Comparison of ENCODE assay signal across 8 cellular contexts in the genomic region with DNA sequence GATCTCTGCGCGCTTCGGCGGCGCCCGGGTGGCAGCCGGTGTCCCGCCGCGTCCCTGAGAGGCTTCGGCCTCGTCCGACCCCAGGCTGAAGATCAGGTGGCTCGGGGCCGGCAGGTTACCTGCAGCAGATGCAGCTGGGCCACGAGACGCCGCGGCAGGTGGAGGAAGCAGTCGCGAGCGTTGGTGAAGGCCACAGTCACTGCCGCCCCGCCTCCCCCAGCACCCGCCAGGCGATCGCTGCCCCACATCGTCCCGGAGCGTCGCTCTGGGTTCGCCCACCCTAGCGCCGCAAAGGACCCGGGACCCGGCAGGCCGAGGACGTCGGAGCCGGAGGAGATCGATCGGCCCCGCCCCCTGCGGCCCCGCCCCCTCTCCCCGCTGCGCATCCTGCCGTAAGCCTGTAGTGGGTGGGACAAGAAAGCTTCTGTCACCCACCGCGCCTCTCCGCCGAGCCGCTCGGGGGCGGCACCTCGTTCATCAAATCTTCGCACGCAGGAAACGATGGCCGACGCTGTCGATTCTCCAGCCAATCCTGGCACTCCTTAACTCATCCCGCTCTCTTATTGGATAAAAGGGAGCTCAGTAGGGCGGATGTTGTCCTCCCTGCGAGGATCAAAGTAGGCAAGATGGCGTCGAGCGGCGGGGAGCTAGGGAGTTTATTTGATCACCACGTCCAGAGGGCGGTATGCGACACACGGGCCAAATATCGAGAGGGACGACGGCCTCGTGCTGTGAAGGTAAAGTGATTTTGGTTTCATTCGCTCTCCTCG. TPM values are rescaled to one million over a fixed set of nuclear protein-coding genes. Genes with fewer than 3 reads are reported as not detected.
A peak's percentile ranks its signal among the peaks of the same experiment; 100 is the strongest.
DNase-seq lines count a peak whose midpoint lies in the region; ATAC-seq and TF ChIP-seq lines count a peak whose summit lies in the region.

TSS of gene PEX1 (minus strand) at position 333 of the 770 bp plus-strand sequence. CDS start at position 248, 85 bp downstream.
TSS of gene RBM48 (plus strand) at position 608 of the 770 bp plus-strand sequence. CDS start at position 627, 19 bp downstream.

- WGBS in lung, 2 donors = 0% methylated on average over 63 to 79 of the region's 79 CpGs

- DNase-seq in COR-L47 (lab: John Stamatoyannopoulos, UW) (peak; percentile 98), GM20000 (ENCODE audit: low spot score) (peak; percentile 95), HT-29 (ENCODE audit: low spot score) (peak; percentile 99), lung (ENCODE audit: low spot score) (peak; percentile 96)
- peak; percentile 97 for DNase-seq in NK-92 treated with Interleukin-12 subunit alpha and Interleukin-12 subunit beta, amount 100 ng/mL, for 24 hours (lab: John Stamatoyannopoulos, UW)
- DNase-seq in activated CD8-positive, alpha-beta memory T cell treated with anti-CD3 and anti-CD28 coated beads for 24 hours = peak; percentile 94
- DNase-seq in effector CD4-positive, alpha-beta T cell = peak; percentile 91
- DNase-seq in stimulated activated CD4-positive, alpha-beta T cell treated with anti-CD3 and anti-CD28 coated beads, TNF-alpha, amount 100 ng/mL, for 4 hours (ENCODE audit: low read depth in 3 of 3) = peak; percentile 71 to 92 (median 90)

- no peaks in the 10 kb centered on the region for H3K27me3 ChIP-seq in lung (ENCODE audit: control insufficient read depth, insufficient read depth)

- peaks cover 0 to 3% of the 10 kb centered on the region in 2 donors for H3K4me1 ChIP-seq in lung (ENCODE audit: control insufficient read depth in 2 of 2, insufficient read depth in 2 of 2, low read length in 2 of 2)

- ATAC-seq in lung (ENCODE audit: insufficient read depth, low FRiP score) = peak; percentile 99

- H3K4me3 ChIP-seq in lung = peak within 1 kb of the TSS; percentile 98

- peak within 1 kb of the TSS; percentile 84 to 97 for H3K27ac ChIP-seq in lung (ENCODE audit: low read depth in 1 of 2, low read length in 1 of 2)

- peak; percentile 47 for TF ChIP-seq CTCF in GM20000 (IDR thresholded peaks at IDR 0.05; ENCODE audit: extremely low read depth, missing control alignments)
- TF ChIP-seq CTCF in lung (IDR thresholded peaks at IDR 0.05; ENCODE audit: control extremely low read depth, extremely low read depth) = peak; percentile 15

- H3K36me3 ChIP-seq in lung (ENCODE audit: control insufficient read depth in 2 of 2, insufficient read depth in 2 of 2, low read length in 2 of 2) = peaks cover 14 to 16% of the 10 kb centered on the region in 2 donors

- no peaks in the 10 kb centered on the region for H3K9me3 ChIP-seq in lung (ENCODE audit: control insufficient read depth in 2 of 2, insufficient read depth in 1 of 2, low read length in 1 of 2)

RNA-seq across cellular contexts. Expression of gene PEX1, which starts in this region (rescaled TPM):
- total RNA-seq in HT-29 (2014; rRNA removed; shearing (Covaris generic)) = 8.2 and 8.9 TPM in 2 replicates
- 10 to 100 TPM; 13.0 to 52.7 TPM for total RNA-seq in lung
- 10 to 100 TPM in 1 of 2 donors, 1 to 10 TPM in 1; 7.2 to 14.5 TPM for polyA plus RNA-seq in lung

RNA-seq across cellular contexts. Expression of gene RBM48, which starts in this region (rescaled TPM):
- total RNA-seq in HT-29 (2014; rRNA removed; shearing (Covaris generic)) = 4.7 and 7.3 TPM in 2 replicates
- 10 to 100 TPM in 1 of 2 donors, 1 to 10 TPM in 1; 9.0 to 19.5 TPM for total RNA-seq in lung
- polyA plus RNA-seq in lung = 1 to 10 TPM; 6.2 to 7.4 TPM

Comparison
In these comparisons a context has a peak if more than half of its experiments do, and no peak if none do; other contexts are left out.
1. Peak in every context shown above with its lines: DNase-seq, ATAC-seq, H3K4me3 ChIP-seq and H3K27ac ChIP-seq.